Comparison of ENCODE assay signal across 8 cellular contexts in the genomic region with DNA sequence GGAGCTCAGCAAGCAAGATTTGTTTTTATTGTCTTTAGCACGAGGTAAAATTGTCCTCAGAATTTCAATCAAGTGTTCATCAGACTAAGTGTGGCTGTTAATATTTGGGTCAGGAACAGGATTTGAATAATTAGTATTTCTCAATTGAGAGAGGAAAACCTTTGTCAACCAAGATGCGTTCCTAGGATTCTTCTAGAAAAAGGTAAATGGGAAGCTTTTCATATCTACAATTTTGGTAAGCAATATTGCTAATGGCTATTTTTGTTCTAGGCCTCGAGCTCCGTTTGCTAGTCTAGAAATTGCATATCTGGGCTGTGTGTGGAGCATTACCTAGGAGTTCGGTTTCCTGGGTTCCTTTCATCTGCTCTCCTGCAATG. TPM values are rescaled to one million over a fixed set of nuclear protein-coding genes. Genes with fewer than 3 reads are reported as not detected.
DNase-seq lines count a peak whose midpoint lies in the region; ATAC-seq, FAIRE-seq and TF ChIP-seq lines count a peak whose summit lies in the region.

No MANE protein-coding gene starts in this region.

- dilution Hi-C loops in IMR-90 (cut with HindIII; ENCODE audit: low sequenced_read_pairs, unreplicated experiment) = loop anchor here (25.0 kb wide), 1 partner anchor 196 kb away; no protein-coding TSS in a partner anchor

- H3K9me1 ChIP-seq in IMR-90 (ENCODE audit: insufficient read depth, low read length) = peaks cover 32% of the 10 kb centered on the region

- H2AK5ac ChIP-seq in IMR-90 (ENCODE audit: low read depth, low read length) = no peak overlapping the region

- H4K91ac ChIP-seq in IMR-90 (ENCODE audit: insufficient read depth, low read depth, low read length) = no peak overlapping the region

- ATAC-seq in IMR-90 (ENCODE audit: low read depth) (no peak), HG03442 (IDR thresholded peaks at IDR 0.05; ENCODE audit: unreplicated experiment) (no peak)

- H3K27me3 ChIP-seq in AG04450 (ENCODE audit: control insufficient read depth, insufficient read depth, low read length) = no peaks in the 10 kb centered on the region
- H3K27me3 ChIP-seq in IMR-90 (ENCODE audit: control insufficient read depth, insufficient read depth, low read length) = no peaks in the 10 kb centered on the region
- H3K27me3 ChIP-seq in dorsolateral prefrontal cortex = no peaks in the 10 kb centered on the region
- H3K27me3 ChIP-seq in neural progenitor cell = no peaks in the 10 kb centered on the region

- 0 out of 2 replicates have a peak overlapping the region, but pooled peaks have one; percentile 12 for H3K4ac ChIP-seq in IMR-90 (ENCODE audit: low read depth, low read length)

- H3K36me3 ChIP-seq in IMR-90 (ENCODE audit: control insufficient read depth, insufficient read depth, low read length) (peaks cover 26% of the 10 kb centered on the region), neural progenitor cell (peaks cover 10% of the 10 kb centered on the region)

- no peak for TF ChIP-seq RAD21 in IMR-90 (IDR thresholded peaks at IDR 0.05; ENCODE audit: low read length)

- H3K4me1 ChIP-seq in IMR-90 (ENCODE audit: control insufficient read depth, insufficient read depth, low read length) (peaks cover 34% of the 10 kb centered on the region), neural progenitor cell (peaks cover 31% of the 10 kb centered on the region)

- H3K56ac ChIP-seq in IMR-90 (ENCODE audit: extremely low read depth, insufficient read depth, low read length) = no peak overlapping the region; the same call in 1 of the 2 replicates

- H3K27ac Mint-ChIP-seq in neural progenitor cell = peak overlapping the region; percentile 51

- peaks cover 61% of the 10 kb centered on the region for H3K4me1 Mint-ChIP-seq in neural progenitor cell

- intact Hi-C loops in IMR-90 (cut with micrococcal nuclease) (no loop called here), dorsolateral prefrontal cortex (cut with DNase I) (loop anchor here in 1 of 2 donors (10.0 kb wide), 1 partner anchor 279 kb away; no protein-coding TSS in a partner anchor)

- no peak for TF ChIP-seq POLR2A in IMR-90 (IDR thresholded peaks at IDR 0.05; ENCODE audit: low read depth, low read length)

- no peak overlapping the region for H2BK15ac ChIP-seq in IMR-90 (ENCODE audit: low read depth, low read length)

- DNase-seq in AG04450 (ENCODE audit: low read depth, low spot score) = no peak
- DNase-seq in IMR-90 = no peak
- DNase-seq in dorsolateral prefrontal cortex = no peak
- DNase-seq in neural progenitor cell (ENCODE audit: low spot score) = no peak
- DNase-seq in GM19239 (ENCODE audit: insufficient read length, low spot score) = no peak
- DNase-seq in ecto neural progenitor cell (ENCODE audit: low spot score) = no peak
- no peak for DNase-seq in NCI-H2081 treated with DMSO at 0.1 percent for 48 hours (lab: John Stamatoyannopoulos, UW)

- no peak overlapping the region for H2BK120ac ChIP-seq in IMR-90 (ENCODE audit: low read depth, low read length)

- H3K4me2 ChIP-seq in IMR-90 (ENCODE audit: low read depth, low read length) (no peak overlapping the region), neural progenitor cell (no peak overlapping the region)

- no peak overlapping the region for H4K8ac ChIP-seq in IMR-90 (ENCODE audit: low read depth in 2 of 2, low read length in 2 of 2)

- H3K18ac ChIP-seq in IMR-90 (ENCODE audit: low read depth, low read length) = no peak overlapping the region

- BruUV-seq in IMR-90 (replicated peaks; lab: Mats Ljungman, UMichigan) = no TSS peak

- peak overlapping the region; percentile 60 for H3K23ac ChIP-seq in IMR-90 (ENCODE audit: low read depth, low read length)

- peak overlapping the region; percentile 23 for H2BK5ac ChIP-seq in IMR-90 (ENCODE audit: low read depth, low read length, poor library complexity, severe bottlenecking)

- H2BK20ac ChIP-seq in IMR-90 (ENCODE audit: low read depth, low read length) = no peak overlapping the region

- CTCF ChIA-PET in AG04450 (lab: Charles Lee) (interaction anchor here (1.2 kb wide), 1 partner anchor 181 kb away, joined by 3 read pairs; no protein-coding TSS in a partner anchor), IMR-90 (lab: Yijun Ruan, JAX) (interaction anchor here (0.9 kb wide), 1 partner anchor 189 kb away, joined by 3 read pairs; no protein-coding TSS in a partner anchor)

- in situ Hi-C loops in IMR-90 (cut with MboI; ENCODE audit: low sequenced_read_pairs) = no loop called here

- H4K5ac ChIP-seq in IMR-90 (ENCODE audit: low read depth, low read length) = no peak overlapping the region

- POLR2A ChIA-PET in AG04450 (lab: Yijun Ruan, JAX) = no interaction called here
- POLR2A ChIA-PET in IMR-90 (lab: Charles Lee; ENCODE audit: unreplicated experiment) = interaction anchor here (0.9 kb wide), 1 partner anchor 81 kb away, joined by 3 read pairs; no protein-coding TSS in a partner anchor

- TF ChIP-seq CTCF in AG04450 (IDR thresholded peaks at IDR 0.05; ENCODE audit: low read depth, low read length) = no peak
- TF ChIP-seq CTCF in IMR-90 (conservative IDR thresholded peaks at IDR 0.05; ENCODE audit: low read depth, low read length) = no peak
- no peak for TF ChIP-seq CTCF in dorsolateral prefrontal cortex (IDR thresholded peaks at IDR 0.05 in 54 of 56, conservative IDR thresholded peaks at IDR 0.05 in 2 of 56; ENCODE audit: low read depth in 1 of 56, partially characterized antibody in 56 of 56)
- TF ChIP-seq CTCF in neural progenitor cell (IDR thresholded peaks at IDR 0.05) = no peak

- no peak overlapping the region for H3K14ac ChIP-seq in IMR-90 (replicated peaks; ENCODE audit: low read depth, low read length)

- peak overlapping the region; percentile 33 for H3K27ac ChIP-seq in AG04450 (ENCODE audit: low read depth, low read length)
- 0 out of 2 replicates have a peak overlapping the region, but pooled peaks have one; percentile 2 for H3K27ac ChIP-seq in IMR-90 (ENCODE audit: insufficient read depth, low read length)
- peak overlapping the region in 57 of 59 donors; percentile 2 to 100 (median 100) for H3K27ac ChIP-seq in dorsolateral prefrontal cortex
- H3K27ac ChIP-seq in neural progenitor cell = peak overlapping the region; percentile 16

- WGBS in IMR-90 (ENCODE audit: extremely low coverage in 2 of 2, insufficient read length in 1 of 2), 2 experiments = 83% methylated on average over 1 of the region's 5 CpGs; no CpG with 5 or more reads in 1 of the 2 experiments

- H3K27me3 Mint-ChIP-seq in neural progenitor cell (ENCODE audit: insufficient read depth, low read depth) = peaks cover 4% of the 10 kb centered on the region

- no peaks in the 10 kb centered on the region; the same call in 1 of the 2 replicates for H3K9me3 ChIP-seq in AG04450 (ENCODE audit: control insufficient read depth, insufficient read depth, low read length)
- no peaks in the 10 kb centered on the region for H3K9me3 ChIP-seq in IMR-90 (ENCODE audit: control insufficient read depth, insufficient read depth, low read length)
- no peaks in the 10 kb centered on the region for H3K9me3 ChIP-seq in neural progenitor cell (ENCODE audit: low read depth)

- H3K9ac ChIP-seq in IMR-90 (ENCODE audit: low read depth, low read length) = no peak overlapping the region
- H3K9ac ChIP-seq in neural progenitor cell = no peak overlapping the region

- H2AK9ac ChIP-seq in IMR-90 (replicated peaks; ENCODE audit: low read depth, low read length, poor library complexity) = no peak overlapping the region

- no peak for FAIRE-seq in GM19239 (lab: Jason Lieb, UNC)

- H3K36me3 Mint-ChIP-seq in neural progenitor cell = peaks cover 18% of the 10 kb centered on the region

- H3K79me2 ChIP-seq in neural progenitor cell (ENCODE audit: low read depth) = peaks cover 22% of the 10 kb centered on the region

- H3K9me3 Mint-ChIP-seq in neural progenitor cell = no peaks in the 10 kb centered on the region

- H2AFZ ChIP-seq in IMR-90 (replicated peaks; ENCODE audit: low read length, poor library complexity) (no peak overlapping the region), neural progenitor cell (replicated peaks) (no peak overlapping the region)

- H3K79me1 ChIP-seq in IMR-90 (ENCODE audit: low read depth in 1 of 2, low read length in 2 of 2) = peaks cover 54 to 76% of the 10 kb centered on the region in 2 experiments

- no peak overlapping the region for H3K4me3 ChIP-seq in AG04450 (ENCODE audit: low read depth, low read length)
- no peak overlapping the region for H3K4me3 ChIP-seq in IMR-90 (ENCODE audit: insufficient read depth, low read depth, low read length)
- no peak overlapping the region for H3K4me3 ChIP-seq in dorsolateral prefrontal cortex
- H3K4me3 ChIP-seq in neural progenitor cell = no peak overlapping the region

- peaks cover 18% of the 10 kb centered on the region for H4K20me1 ChIP-seq in IMR-90 (ENCODE audit: insufficient read depth, low read length)
- peaks cover 45% of the 10 kb centered on the region for H4K20me1 ChIP-seq in neural progenitor cell (ENCODE audit: low read depth)

- H3K4me3 Mint-ChIP-seq in neural progenitor cell = no peak overlapping the region

- peaks cover 83% of the 10 kb centered on the region for H3F3A ChIP-seq in neural progenitor cell (ENCODE audit: low read depth)

TF ChIP-seq in IMR-90, 13 proteins besides CTCF, POLR2A, EP300 and RAD21 (continues in another document):
- no peak for TF ChIP-seq CEBPB (IDR thresholded peaks at IDR 0.05; ENCODE audit: low read depth, low read length)
- TF ChIP-seq, protein P1, sequence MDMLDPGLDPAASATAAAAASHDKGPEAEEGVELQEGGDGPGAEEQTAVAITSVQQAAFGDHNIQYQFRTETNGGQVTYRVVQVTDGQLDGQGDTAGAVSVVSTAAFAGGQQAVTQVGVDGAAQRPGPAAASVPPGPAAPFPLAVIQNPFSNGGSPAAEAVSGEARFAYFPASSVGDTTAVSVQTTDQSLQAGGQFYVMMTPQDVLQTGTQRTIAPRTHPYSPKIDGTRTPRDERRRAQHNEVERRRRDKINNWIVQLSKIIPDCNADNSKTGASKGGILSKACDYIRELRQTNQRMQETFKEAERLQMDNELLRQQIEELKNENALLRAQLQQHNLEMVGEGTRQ (IDR thresholded peaks at IDR 0.05; ENCODE audit: low read depth, low read length) = no peak

RNA-seq across cellular contexts. Expression of a gene that starts 4.1 kb away (rescaled TPM):
- 16.1 and 17.8 TPM in 2 replicates for polyA plus RNA-seq in AG04450 (2011; rRNA removed)
- polyA minus RNA-seq in AG04450 (2011; rRNA and poly(A)+ RNA removed) = 22.2 and 26.5 TPM in 2 replicates
- 8.6 and 10.6 TPM in 2 replicates for total RNA-seq in IMR-90 (2012; rRNA removed)
- 6.9 and 7.2 TPM in 2 replicates for polyA plus RNA-seq in IMR-90 (2012; rRNA removed)
- 7.4 and 11.3 TPM in 2 replicates for polyA plus RNA-seq in IMR-90 (2012; cell fraction: cytosol; rRNA removed)
- polyA plus RNA-seq in IMR-90 (2012; cell fraction: nucleus; rRNA removed; ENCODE audit: low replicate concordance) = 10.5 and 15.8 TPM in 2 replicates
- 10 to 100 TPM in 116 of 120 experiments, 1 to 10 TPM in 4; 9.1 to 22.9 (median 14.3) TPM for total RNA-seq in dorsolateral prefrontal cortex
- total RNA-seq in neural progenitor cell (ENCODE audit: low replicate concordance) = 19.4 and 19.7 TPM in 2 replicates

RNA-seq across cellular contexts. Expression of a gene that starts 42.9 kb away (rescaled TPM):
- polyA plus RNA-seq in AG04450 (2011; rRNA removed) (20.4 and 29.2 TPM in 2 replicates), IMR-90 (2012; rRNA removed) (37.0 and 38.4 TPM in 2 replicates)
- polyA minus RNA-seq in AG04450 (2011; rRNA and poly(A)+ RNA removed) = 30.1 and 51.3 TPM in 2 replicates
- total RNA-seq in IMR-90 (2012; rRNA removed) (9.4 and 12.5 TPM in 2 replicates), dorsolateral prefrontal cortex (10 to 100 TPM; 22.8 to 51.7 (median 34.9) TPM), neural progenitor cell (ENCODE audit: low replicate concordance) (30.4 and 52.2 TPM in 2 replicates)
- 16.2 and 37.8 TPM in 2 replicates for polyA plus RNA-seq in IMR-90 (2012; cell fraction: cytosol; rRNA removed)
- polyA plus RNA-seq in IMR-90 (2012; cell fraction: nucleus; rRNA removed; ENCODE audit: low replicate concordance) = 40.6 and 50.7 TPM in 2 replicates

Comparison
In these comparisons a context has a peak if more than half of its experiments do, and no peak if none do; other contexts are left out.
1. H3K27ac ChIP-seq: peak in every context shown above with its lines; median percentile 100 in dorsolateral prefrontal cortex; 33 in AG04450; 16 in neural progenitor cell; 2 in IMR-90.